In genomic region chr5:120476063-120476462, GRCh38 we compare ENCODE assay signal across 19 cellular contexts. TPM values are rescaled to one million over a fixed set of nuclear protein-coding genes. Genes with fewer than 3 reads are reported as not detected.
A peak's percentile ranks its signal among the peaks of the same experiment; 100 is the strongest.
DNase-seq lines count a peak whose midpoint lies in the region; TF ChIP-seq lines count a peak whose summit lies in the region.
"Had no signal": no experiment of that assay in that cellular context is flagged by ENCODE, and none has a peak within 500 bp of the region (broad histone marks: within the 10 kb centered on the region; RNA-seq: fewer than 3 reads in every experiment).

No MANE protein-coding gene starts in this region.

- H3K79me1 ChIP-seq in mesenchymal stem cell (replicated peaks; ENCODE audit: low read length, poor library complexity, severe bottlenecking), result peaks cover 10% of the 10 kb centered on the region

- intact Hi-C loops in activated naive CD4-positive, alpha-beta T cell treated with anti-CD3 and anti-CD28 coated beads for 36 hours (cut with micrococcal nuclease), result no loop called here

- 88% methylated on average over 1 of the region's 1 CpG for WGBS in mesenchymal stem cell

- no peak overlapping the region for H4K91ac ChIP-seq in mesenchymal stem cell (ENCODE audit: low read length)

- H3K4ac ChIP-seq in mesenchymal stem cell (ENCODE audit: low read depth in 1 of 2, low read length in 2 of 2), result no peak overlapping the region

- H3K4me2 ChIP-seq in mesenchymal stem cell (ENCODE audit: low read length, poor library complexity, severe bottlenecking), result no peak overlapping the region
- H3K4me2 ChIP-seq: A549, GM23338 had no signal

- H2BK15ac ChIP-seq in mesenchymal stem cell (ENCODE audit: low read depth, poor library complexity, severe bottlenecking), result no peak overlapping the region

- H4K8ac ChIP-seq in mesenchymal stem cell (ENCODE audit: low read length), result no peak overlapping the region

- no peaks in the 10 kb centered on the region for H3K9me3 ChIP-seq in WERI-Rb-1 (ENCODE audit: severe bottlenecking)
- H3K9me3 ChIP-seq in mesenchymal stem cell (ENCODE audit: control insufficient read depth, low read length), result no peaks in the 10 kb centered on the region
- H3K9me3 ChIP-seq: A549, Caco-2 had no signal

- H3K4me3 ChIP-seq in WERI-Rb-1 (ENCODE audit: low read depth, low read length) (no peak overlapping the region), mesenchymal stem cell (ENCODE audit: insufficient read depth in 1 of 2, low read depth in 1 of 2, low read length in 2 of 2) (no peak overlapping the region)
- H3K4me3 ChIP-seq: A549, GM23338 had no signal

- H3K36me3 ChIP-seq in WERI-Rb-1 (no peaks in the 10 kb centered on the region), mesenchymal stem cell (ENCODE audit: control insufficient read depth in 1 of 2, insufficient read depth in 2 of 2, low read depth in 1 of 2, low read length in 2 of 2) (no peaks in the 10 kb centered on the region)

- H2BK120ac ChIP-seq in mesenchymal stem cell (ENCODE audit: low read depth, low read length), result no peak overlapping the region

- no peak overlapping the region for H3K23ac ChIP-seq in mesenchymal stem cell (ENCODE audit: low read length in 2 of 2)

- H3K36me3 Mint-ChIP-seq in activated naive CD4-positive, alpha-beta T cell treated with anti-CD3 and anti-CD28 coated beads for 36 hours (ENCODE audit: low read depth), result no peaks in the 10 kb centered on the region

- H2AK5ac ChIP-seq in mesenchymal stem cell (ENCODE audit: low read length, severe bottlenecking), result no peak overlapping the region

- no peak overlapping the region for H3K14ac ChIP-seq in mesenchymal stem cell (ENCODE audit: low read length in 2 of 2)

- H3K4me3 Mint-ChIP-seq in activated naive CD4-positive, alpha-beta T cell treated with anti-CD3 and anti-CD28 coated beads for 36 hours, result no peak overlapping the region
- H3K4me3 Mint-ChIP-seq: CD4-positive, alpha-beta T cell; GM23338 had no signal

- DNase-seq in D341Med (ENCODE audit: low spot score), result peak; percentile 52
- peak; percentile 64 for DNase-seq in NCI-H82 treated with DMSO at 0.1 percent for 48 hours (lab: John Stamatoyannopoulos, UW; ENCODE audit: unreplicated experiment)
- DNase-seq in WERI-Rb-1, result peak; percentile 22
- peak; percentile 16 for DNase-seq in mesenchymal stem cell
- no peak for DNase-seq in activated CD4-positive, alpha-beta T cell treated with anti-CD3 and anti-CD28 coated beads, Interleukin-2, amount 50 U/mL, for 1 hour
- no peak for DNase-seq in activated naive CD4-positive, alpha-beta T cell treated with anti-CD3 and anti-CD28 coated beads for 36 hours
- DNase-seq in globus pallidus (ENCODE audit: low spot score), result no peak
- no peak for DNase-seq in T-helper 2 cell
- DNase-seq: AML-193; Caco-2; CD4-positive, alpha-beta T cell; DMS153; DMS79; GDM1; HCEC 1CT had no signal

- H3K9ac ChIP-seq in mesenchymal stem cell (ENCODE audit: low read length), result no peak overlapping the region

- no peaks in the 10 kb centered on the region for H3K9me3 Mint-ChIP-seq in activated naive CD4-positive, alpha-beta T cell treated with anti-CD3 and anti-CD28 coated beads for 36 hours
- H3K9me3 Mint-ChIP-seq: GM23338 had no signal

- CTCF ChIA-PET in activated naive CD4-positive, alpha-beta T cell treated with anti-CD3 and anti-CD28 coated beads for 36 hours (lab: Charles Lee), result no interaction called here

- H3K18ac ChIP-seq in mesenchymal stem cell (ENCODE audit: low read depth in 1 of 2, low read length in 2 of 2), result no peak overlapping the region

- H2BK12ac ChIP-seq in mesenchymal stem cell (ENCODE audit: low read length in 2 of 2), result no peak overlapping the region

- H3K27ac ChIP-seq in WERI-Rb-1, result peak overlapping the region; percentile 51
- no peak overlapping the region for H3K27ac ChIP-seq in mesenchymal stem cell (ENCODE audit: low read length, poor library complexity, severe bottlenecking)
- H3K27ac ChIP-seq: 22Rv1, A549, C4-2B had no signal

- no peak for TF ChIP-seq CTCF in WERI-Rb-1 (IDR thresholded peaks at IDR 0.05; ENCODE audit: low read depth, low read length)

- H3K27me3 ChIP-seq in WERI-Rb-1 (ENCODE audit: insufficient read depth, low read depth, severe bottlenecking), result no peaks in the 10 kb centered on the region
- no peaks in the 10 kb centered on the region for H3K27me3 ChIP-seq in mesenchymal stem cell (ENCODE audit: control insufficient read depth in 1 of 2, insufficient read depth in 1 of 2, low read length in 2 of 2)

- no peaks in the 10 kb centered on the region for H3K4me1 ChIP-seq in mesenchymal stem cell (ENCODE audit: control insufficient read depth, insufficient read depth, low read depth, low read length)
- H3K4me1 ChIP-seq: A549, Caco-2 had no signal

- no peak overlapping the region for H2BK5ac ChIP-seq in mesenchymal stem cell (ENCODE audit: low read depth, low read length, poor library complexity, severe bottlenecking)

- no peaks in the 10 kb centered on the region for H3K27me3 Mint-ChIP-seq in activated naive CD4-positive, alpha-beta T cell treated with anti-CD3 and anti-CD28 coated beads for 36 hours (ENCODE audit: low read depth)
- H3K27me3 Mint-ChIP-seq: CD4-positive, alpha-beta T cell had no signal

- H2AFZ ChIP-seq in mesenchymal stem cell (ENCODE audit: low read depth, low read length), result no peak overlapping the region
- H2AFZ ChIP-seq: GM23338 had no signal

- no peak overlapping the region for H3K27ac Mint-ChIP-seq in activated naive CD4-positive, alpha-beta T cell treated with anti-CD3 and anti-CD28 coated beads for 36 hours
- H3K27ac Mint-ChIP-seq: CD4-positive, alpha-beta T cell; GM23338 had no signal

- no peaks in the 10 kb centered on the region for H3K4me1 Mint-ChIP-seq in activated naive CD4-positive, alpha-beta T cell treated with anti-CD3 and anti-CD28 coated beads for 36 hours (ENCODE audit: low read depth)

RNA-seq across cellular contexts. Expression of gene PRR16, which starts 12.0 kb away (rescaled TPM):
- 128 TPM for polyA plus RNA-seq in mesenchymal stem cell (2013, experiment 1 of 2)
- polyA plus RNA-seq in mesenchymal stem cell (2013, experiment 2 of 2), result 137 TPM
- not detected for total RNA-seq in activated naive CD4-positive, alpha-beta T cell treated with anti-CD3 and anti-CD28 coated beads for 36 hours
- total RNA-seq: Caco-2; CD4-positive, alpha-beta T cell had no signal

Comparison
In these comparisons a context has a peak if more than half of its experiments do, and no peak if none do; other contexts are left out.
1. DNase-seq: peak in D341Med (single experiment), NCI-H82 treated with DMSO at 0.1 percent for 48 hours (single experiment), WERI-Rb-1 (single experiment) and mesenchymal stem cell (single experiment); none in activated CD4-positive, alpha-beta T cell treated with anti-CD3 and anti-CD28 coated beads, Interleukin-2, amount 50 U/mL, for 1 hour (single experiment), activated naive CD4-positive, alpha-beta T cell treated with anti-CD3 and anti-CD28 coated beads for 36 hours (single experiment), globus pallidus (single experiment) and T-helper 2 cell (0 of 5).